ENCODE assay signal across 1 cellular context in genomic region chr14:92693998-92694780, GRCh38.
A peak's percentile ranks its signal among the peaks of the same experiment; 100 is the strongest.
TF ChIP-seq lines count a peak whose summit lies in the region.

No MANE protein-coding gene starts in this region.

TF ChIP-seq in HCT116, 20 proteins besides CTCF, POLR2A, EP300 and RAD21 (continued from another document):
- no peak for TF ChIP-seq ATF3 (IDR thresholded peaks at IDR 0.05)
- TF ChIP-seq CBX3 (IDR thresholded peaks at IDR 0.05; ENCODE audit: low read depth), result peak; percentile 88
- TF ChIP-seq JUND (IDR thresholded peaks at IDR 0.05), result peak; percentile 90
